In genomic region chr19:2774953-2775555, GRCh38 we compare ENCODE assay signal across 9 cellular contexts. TPM values are rescaled to one million over a fixed set of nuclear protein-coding genes. Genes with fewer than 3 reads are reported as not detected.
DNase-seq lines count a peak whose midpoint lies in the region; ATAC-seq and TF ChIP-seq lines count a peak whose summit lies in the region.
"Had no signal": no experiment of that assay in that cellular context is flagged by ENCODE, and none has a peak within 500 bp of the region (broad histone marks: within the 10 kb centered on the region; RNA-seq: fewer than 3 reads in every experiment).

No MANE protein-coding gene starts in this region.

- no peak for ATAC-seq in activated B cell treated with CpG ODN at 0.5 μM for 24 hours (ENCODE audit: low read depth)

- peaks cover 95% of the 10 kb centered on the region for H4K20me1 ChIP-seq in BLaER1

- peak overlapping the region; percentile 73; the same call in 1 of the 2 replicates for H3K9ac ChIP-seq in BLaER1

- H3K36me3 Mint-ChIP-seq in activated B cell treated with CpG ODN at 0.5 μM for 24 hours (ENCODE audit: low read depth), result peaks cover 14% of the 10 kb centered on the region

- H3K9me3 ChIP-seq in BLaER1 (no peaks in the 10 kb centered on the region), neutrophil (no peaks in the 10 kb centered on the region), MG63 (no peaks in the 10 kb centered on the region)

- no peaks in the 10 kb centered on the region for H3K27me3 Mint-ChIP-seq in activated B cell treated with CpG ODN at 0.5 μM for 24 hours

- H3K27ac Mint-ChIP-seq in activated B cell treated with CpG ODN at 0.5 μM for 24 hours, result peak overlapping the region; percentile 88

- H3K4me3 Mint-ChIP-seq in activated B cell treated with CpG ODN at 0.5 μM for 24 hours, result peak overlapping the region; percentile 76

- H3K36me3 ChIP-seq in BLaER1, result peaks cover 77% of the 10 kb centered on the region
- H3K36me3 ChIP-seq in neutrophil, result peaks cover 5% of the 10 kb centered on the region
- peaks cover 4% of the 10 kb centered on the region; the same call in 1 of the 2 replicates for H3K36me3 ChIP-seq in MG63

- H3K27ac ChIP-seq in BLaER1 (peak overlapping the region; percentile 80), neutrophil (peak overlapping the region; percentile 75)

- no peak for DNase-seq in activated B cell treated with CpG ODN at 0.5 μM for 24 hours
- DNase-seq in epithelial cell of proximal tubule (ENCODE audit: low read depth), result no peak
- no peak for DNase-seq in DMS 273 treated with DMSO at 0.1 percent for 48 hours (lab: John Stamatoyannopoulos, UW)
- DNase-seq in MG63, result no peak
- DNase-seq in SHP77 treated with DMSO at 0.1 percent for 48 hours (lab: John Stamatoyannopoulos, UW), result no peak
- no peak for DNase-seq in stimulated activated naive CD4-positive, alpha-beta T cell (lab: John Stamatoyannopoulos, UW)
- DNase-seq: NCI-H69 had no signal

- H3K27me3 ChIP-seq in BLaER1 (no peaks in the 10 kb centered on the region), neutrophil (no peaks in the 10 kb centered on the region), MG63 (no peaks in the 10 kb centered on the region)

- H3K4me2 ChIP-seq in BLaER1, result peak overlapping the region; percentile 85

- no peaks in the 10 kb centered on the region for H3K9me3 Mint-ChIP-seq in activated B cell treated with CpG ODN at 0.5 μM for 24 hours

- peaks cover 42% of the 10 kb centered on the region for H3K4me1 Mint-ChIP-seq in activated B cell treated with CpG ODN at 0.5 μM for 24 hours

- POLR2A ChIA-PET in activated B cell treated with CpG ODN at 0.5 μM for 24 hours (lab: Charles Lee), result no interaction called here

- CTCF ChIA-PET in activated B cell treated with CpG ODN at 0.5 μM for 24 hours (lab: Charles Lee), result no interaction called here

- TF ChIP-seq CTCF in activated B cell treated with CpG ODN at 0.5 μM for 24 hours (IDR thresholded peaks at IDR 0.05) (no peak), epithelial cell of proximal tubule (conservative IDR thresholded peaks at IDR 0.05; ENCODE audit: low read depth, low read length) (no peak), neutrophil (IDR thresholded peaks at IDR 0.05) (no peak)

- H3K4me1 ChIP-seq in BLaER1 (peaks cover 75% of the 10 kb centered on the region), neutrophil (ENCODE audit: control insufficient read depth in 1 of 2, insufficient read depth in 1 of 2, low read depth in 1 of 2, low read length in 1 of 2) (peaks cover 18 to 20% of the 10 kb centered on the region in 2 experiments)

- H3K4me3 ChIP-seq in BLaER1, result no peak overlapping the region
- H3K4me3 ChIP-seq in epithelial cell of proximal tubule (ENCODE audit: low read depth, low read length), result peak overlapping the region; percentile 37
- H3K4me3 ChIP-seq in neutrophil (ENCODE audit: low read depth in 1 of 2, low read length in 1 of 2), result peak overlapping the region; percentile 25
- H3K4me3 ChIP-seq in MG63, result no peak overlapping the region

- intact Hi-C loops in activated B cell treated with CpG ODN at 0.5 μM for 24 hours (cut with micrococcal nuclease), result no loop called here

RNA-seq across cellular contexts. Expression of gene SGTA, which starts 8.0 kb away (rescaled TPM):
- total RNA-seq in activated B cell treated with CpG ODN at 0.5 μM for 24 hours, result 45.6 and 47.3 TPM in 2 replicates
- total RNA-seq in epithelial cell of proximal tubule, result 106 and 113 TPM in 2 replicates
- total RNA-seq in MG63 (2014; rRNA removed; shearing (Covaris generic); ENCODE audit: low replicate concordance), result 68.4 and 87.7 TPM in 2 replicates

RNA-seq across cellular contexts. Expression of gene THOP1, which starts 10.2 kb away (rescaled TPM):
- 101 and 104 TPM in 2 replicates for total RNA-seq in activated B cell treated with CpG ODN at 0.5 μM for 24 hours
- 148 and 204 TPM in 2 replicates for total RNA-seq in epithelial cell of proximal tubule
- total RNA-seq in MG63 (2014; rRNA removed; shearing (Covaris generic); ENCODE audit: low replicate concordance), result 127 and 179 TPM in 2 replicates

RNA-seq across cellular contexts. Expression of gene SLC39A3, which starts 35.2 kb away (rescaled TPM):
- total RNA-seq in activated B cell treated with CpG ODN at 0.5 μM for 24 hours (33.8 and 34.3 TPM in 2 replicates), epithelial cell of proximal tubule (42.4 and 53.1 TPM in 2 replicates)
- 36.4 and 42.7 TPM in 2 replicates for total RNA-seq in MG63 (2014; rRNA removed; shearing (Covaris generic); ENCODE audit: low replicate concordance)

RNA-seq across cellular contexts. Expression of gene ZNF554, which starts 44.6 kb away (rescaled TPM):
- 2.7 and 3.1 TPM in 2 replicates for total RNA-seq in activated B cell treated with CpG ODN at 0.5 μM for 24 hours
- 1.9 and 2.5 TPM in 2 replicates for total RNA-seq in epithelial cell of proximal tubule
- 1.2 and 2.4 TPM in 2 replicates for total RNA-seq in MG63 (2014; rRNA removed; shearing (Covaris generic); ENCODE audit: low replicate concordance)

RNA-seq across cellular contexts. Expression of gene DIRAS1, which starts 53.9 kb away (rescaled TPM):
- total RNA-seq in activated B cell treated with CpG ODN at 0.5 μM for 24 hours, result 6.4 and 7.7 TPM in 2 replicates
- total RNA-seq in epithelial cell of proximal tubule, result 0.94 TPM in 1 of 2 replicates, not detected in the other
- 8.9 and 11.6 TPM in 2 replicates for total RNA-seq in MG63 (2014; rRNA removed; shearing (Covaris generic); ENCODE audit: low replicate concordance)

Comparison
In these comparisons a context has a peak if more than half of its experiments do, and no peak if none do; other contexts are left out.
1. H3K4me3 ChIP-seq: peak in epithelial cell of proximal tubule (single experiment) and neutrophil (2 of 2); none in BLaER1 (single experiment) and MG63 (single experiment).